Comparison of ENCODE assay signal across 8 cellular contexts in genomic region chr10:3755440-3756359, GRCh38. TPM values are rescaled to one million over a fixed set of nuclear protein-coding genes. Genes with fewer than 3 reads are reported as not detected.
A peak's percentile ranks its signal among the peaks of the same experiment; 100 is the strongest.
DNase-seq lines count a peak whose midpoint lies in the region; ATAC-seq, FAIRE-seq and TF ChIP-seq lines count a peak whose summit lies in the region.

No MANE protein-coding gene starts in this region.

- no peak for TF ChIP-seq RAD21 in HepG2 (CRISPR knock-in tag; IDR thresholded peaks at IDR 0.05)

- DNase-seq in A172 (ENCODE audit: low spot score) (peak; percentile 90), ELR (ENCODE audit: low read depth) (peak; percentile 48), mammary epithelial cell (no peak), HepG2 (ENCODE audit: low spot score) (peak; percentile 71), NCI-H345 (lab: John Stamatoyannopoulos, UW) (no peak), HEK293T (ENCODE audit: extremely low spot score) (no peak)
- no peak for DNase-seq in NK-92 treated with Interleukin-12 subunit alpha and Interleukin-12 subunit beta, amount 100 ng/mL, for 24 hours (lab: John Stamatoyannopoulos, UW)

- H3K27ac ChIP-seq in mammary epithelial cell (ENCODE audit: insufficient read depth, low read depth, low read length) (peak overlapping the region; percentile 93), HepG2 (ENCODE audit: extremely low read length, insufficient read depth, low read length) (no peak overlapping the region)

- H4K20me1 ChIP-seq in mammary epithelial cell (ENCODE audit: insufficient read depth, low read length) (no peaks in the 10 kb centered on the region), HepG2 (ENCODE audit: insufficient read depth, low read length) (no peaks in the 10 kb centered on the region)

- H3K36me3 ChIP-seq in mammary epithelial cell (ENCODE audit: insufficient read depth, low read length) = no peaks in the 10 kb centered on the region
- no peaks in the 10 kb centered on the region for H3K36me3 ChIP-seq in HepG2 (replicated peaks in 1 of 2; ENCODE audit: control insufficient read depth in 1 of 2, insufficient read depth in 2 of 2, low read length in 2 of 2)

- no peak for TF ChIP-seq EP300 in HepG2 (IDR thresholded peaks at IDR 0.05; ENCODE audit: low read depth in 2 of 2, low read length in 2 of 2)
- TF ChIP-seq EP300 in HepG2 (CRISPR knock-in tag; IDR thresholded peaks at IDR 0.05; ENCODE audit: borderline replicate concordance) = no peak

- CTCF ChIA-PET in mammary epithelial cell (lab: Charles Lee; ENCODE audit: low non-redundant PET) (no interaction called here), HepG2 (lab: Yijun Ruan, JAX; ENCODE audit: low intra/inter-chr PET ratio, low total read pairs) (no interaction called here), HEK293T (lab: Yijun Ruan, JAX) (interaction anchor here (1.4 kb wide), 1 partner anchor 8 kb away, joined by 3 read pairs; no protein-coding TSS in a partner anchor)

- no peak for TF ChIP-seq POLR2A in HepG2 (IDR thresholded peaks at IDR 0.05; ENCODE audit: insufficient read depth in 1 of 2, low read depth in 2 of 2, low read length in 2 of 2)

- H3K4me2 ChIP-seq in mammary epithelial cell (ENCODE audit: insufficient read depth, low read depth, low read length) (no peak overlapping the region), HepG2 (ENCODE audit: low read depth, low read length) (peak overlapping the region; percentile 69)

- TSS peak; percentile 46 for BruUV-seq in mammary epithelial cell (replicated peaks; lab: Mats Ljungman, UMichigan)
- no TSS peak for BruUV-seq in HepG2 (replicated peaks; lab: Mats Ljungman, UMichigan)

- intact Hi-C loops in mammary epithelial cell (cut with micrococcal nuclease) = loop anchor here (1.0 to 5.0 kb wide), 3 partner anchors 8 to 288 kb away; no protein-coding TSS in a partner anchor
- intact Hi-C loops in HepG2 (cut with micrococcal nuclease; ENCODE audit: unreplicated experiment) = no loop called here

- POLR2A ChIA-PET in HepG2 (lab: Yijun Ruan, JAX) = interaction anchor here (0.8 to 2.5 kb wide), 3 partner anchors 13 to 29 kb away, joined by 3 to 16 read pairs (median 3); partner anchors contain the start of gene KLF6
- POLR2A ChIA-PET in HEK293T (lab: Yijun Ruan, JAX) = interaction anchor here (1.2 to 2.7 kb wide), 2 partner anchors 20 to 29 kb away, joined by 3 to 20 read pairs; partner anchors contain the start of gene KLF6

- ATAC-seq in HepG2 = peak; percentile 89
- no peak for ATAC-seq in GM19397 (IDR thresholded peaks at IDR 0.05; ENCODE audit: unreplicated experiment)

- H3K9me3 ChIP-seq in mammary epithelial cell (replicated peaks; ENCODE audit: insufficient read depth, low read length) (no peaks in the 10 kb centered on the region), HepG2 (ENCODE audit: low read length) (no peaks in the 10 kb centered on the region)

- H3K4me1 ChIP-seq in mammary epithelial cell (ENCODE audit: insufficient read depth, low read length) = peaks cover 45% of the 10 kb centered on the region
- H3K4me1 ChIP-seq in HepG2 (ENCODE audit: insufficient read depth, low read length) = peaks cover 57% of the 10 kb centered on the region

- TF ChIP-seq CTCF in mammary epithelial cell (conservative IDR thresholded peaks at IDR 0.05 in 1 of 2, IDR thresholded peaks at IDR 0.05 in 1 of 2; ENCODE audit: extremely low read depth in 1 of 2, insufficient read depth in 1 of 2, low read depth in 1 of 2, low read length in 2 of 2) = no peak
- TF ChIP-seq CTCF in HepG2 (CRISPR knock-in tag; IDR thresholded peaks at IDR 0.05) = 0 out of 2 replicates have a peak, but pooled peaks have one; percentile 22

- no peaks in the 10 kb centered on the region for H3K79me2 ChIP-seq in mammary epithelial cell (ENCODE audit: insufficient read depth, low read length)
- no peaks in the 10 kb centered on the region for H3K79me2 ChIP-seq in HepG2 (ENCODE audit: insufficient read depth, low read length)

- WGBS in mammary epithelial cell (ENCODE audit: low coverage, missing lambda C conversion rate) = 94% methylated on average over 13 of the region's 14 CpGs
- 22% methylated on average over 14 of the region's 14 CpGs for WGBS in HepG2 (ENCODE audit: low lambda C conversion rate)

- FAIRE-seq in HepG2 (lab: Jason Lieb, UNC) = peak; percentile 59

- dilution Hi-C loops in mammary epithelial cell (cut with HindIII; ENCODE audit: low sequenced_read_pairs) = no loop called here

- H3K4me3 ChIP-seq in mammary epithelial cell (replicated peaks in 1 of 3; ENCODE audit: insufficient read depth in 1 of 3, low read depth in 2 of 3, low read length in 3 of 3) = no peak overlapping the region
- no peak overlapping the region for H3K4me3 ChIP-seq in HepG2 (replicated peaks in 1 of 3; ENCODE audit: insufficient read depth in 1 of 3, low read depth in 2 of 3, low read length in 3 of 3)

- H3K27me3 ChIP-seq in mammary epithelial cell (ENCODE audit: insufficient read depth, low read length) (no peaks in the 10 kb centered on the region), HepG2 (ENCODE audit: control insufficient read depth in 1 of 2, insufficient read depth in 2 of 2, low read length in 2 of 2) (peaks cover 0 to 11% of the 10 kb centered on the region in 2 experiments; a peak in 2 of 5 replicates)

- H3K9ac ChIP-seq in mammary epithelial cell (ENCODE audit: insufficient read depth, low read length) (peak overlapping the region; percentile 15), HepG2 (ENCODE audit: insufficient read depth, low read depth, low read length) (0 out of 2 replicates have a peak overlapping the region, but pooled peaks have one; percentile 6)

- in situ Hi-C loops in mammary epithelial cell (cut with MboI; ENCODE audit: low sequenced_read_pairs in 2 of 2) = no loop called here
- in situ Hi-C loops in HepG2 (cut with HindIII; ENCODE audit: extremely low pct_ligation_motif_present, low pct_unique_long_range_greater_than_20kb) = loop anchor here (25.0 kb wide), 1 partner anchor 518 kb away; no protein-coding TSS in a partner anchor

- no peak overlapping the region for H2AFZ ChIP-seq in mammary epithelial cell (ENCODE audit: low read depth, low read length)
- no peak overlapping the region for H2AFZ ChIP-seq in HepG2 (ENCODE audit: low read length)

TF ChIP-seq in HepG2, 621 proteins besides CTCF, POLR2A, EP300 and RAD21 (continues in another document):
- TF ChIP-seq ARID3A (IDR thresholded peaks at IDR 0.05; ENCODE audit: low read depth, low read length) = 0 out of 2 replicates have a peak, but pooled peaks have one; percentile 12

TF ChIP-seq in HEK293T, 16 proteins besides CTCF, POLR2A, EP300 and RAD21:
- TF ChIP-seq FOXK2 (IDR thresholded peaks at IDR 0.05) (no peak), HDGF (IDR thresholded peaks at IDR 0.05; ENCODE audit: borderline replicate concordance) (no peak), L3MBTL2 (conservative IDR thresholded peaks at IDR 0.05) (no peak), PKNOX1 (IDR thresholded peaks at IDR 0.05) (no peak), NFRKB (IDR thresholded peaks at IDR 0.05) (no peak), SP1 (IDR thresholded peaks at IDR 0.05) (no peak), ZNF384 (IDR thresholded peaks at IDR 0.05) (no peak), TARDBP (IDR thresholded peaks at IDR 0.05) (no peak), ELF4 (IDR thresholded peaks at IDR 0.05) (no peak), CTBP1 (IDR thresholded peaks at IDR 0.05; ENCODE audit: borderline replicate concordance) (no peak), ARNT (IDR thresholded peaks at IDR 0.05) (no peak), FOXA1 (IDR thresholded peaks at IDR 0.05) (no peak), BHLHE40 (IDR thresholded peaks at IDR 0.05; ENCODE audit: borderline replicate concordance) (no peak), FOXM1 (IDR thresholded peaks at IDR 0.05; ENCODE audit: borderline replicate concordance) (no peak), SUZ12 (IDR thresholded peaks at IDR 0.05) (no peak), LEF1 (IDR thresholded peaks at IDR 0.05; ENCODE audit: borderline replicate concordance) (no peak)

RNA-seq across cellular contexts. Expression of gene KLF6, which starts 29.3 kb away (rescaled TPM):
- total RNA-seq in A172 (2014; rRNA removed; shearing (Covaris generic)) = 20.3 and 20.4 TPM in 2 replicates
- total RNA-seq in mammary epithelial cell (100 to 1,000 TPM in 1 of 2 donors, 10 to 100 TPM in 1; 95.4 to 268 TPM), HepG2 (2016; rRNA removed; fragmentation: Illumina TruSeq; extraction: Trizol) (13.5 and 27.0 TPM in 2 replicates)
- polyA plus RNA-seq in mammary epithelial cell (125 TPM), HepG2 (2011; rRNA removed) (71.9 and 75.4 TPM in 2 replicates)
- polyA minus RNA-seq in mammary epithelial cell = 330 TPM
- 17.4 and 21.1 TPM in 2 replicates for total RNA-seq in HepG2 (2016; cell fraction: cytosol; rRNA removed; fragmentation: Illumina TruSeq; extraction: Trizol; ENCODE audit: low read depth)
- total RNA-seq in HepG2 (2016; cell fraction: insoluble cytoplasmic fraction; rRNA removed; fragmentation: Illumina TruSeq; extraction: Trizol) = 13.7 and 28.9 TPM in 2 replicates
- 23.0 and 29.0 TPM in 2 replicates for total RNA-seq in HepG2 (2016; cell fraction: membrane; rRNA removed; fragmentation: Illumina TruSeq; extraction: Trizol)
- total RNA-seq in HepG2 (2016; cell fraction: nucleus; rRNA removed; fragmentation: Illumina TruSeq; extraction: Trizol) = 106 and 113 TPM in 2 replicates
- 35.6 and 36.3 TPM in 2 replicates for polyA plus RNA-seq in HepG2 (2011; cell fraction: cytosol; rRNA removed)
- 201 and 233 TPM in 2 replicates for polyA plus RNA-seq in HepG2 (2011; cell fraction: nucleus; rRNA removed)
- polyA plus RNA-seq in HepG2 (2012) = 28.6 and 64.6 TPM in 2 replicates
- 2.8 and 3.6 TPM in 2 replicates for polyA plus RNA-seq in HepG2 (2016; cell fraction: cytosol; fragmentation: Illumina TruSeq; extraction: Trizol; ENCODE audit: low read depth)
- polyA plus RNA-seq in HepG2 (2016; cell fraction: insoluble cytoplasmic fraction; fragmentation: Illumina TruSeq; extraction: Trizol; ENCODE audit: low read depth) = 25.4 and 29.8 TPM in 2 replicates
- 11.0 and 14.7 TPM in 2 replicates for polyA plus RNA-seq in HepG2 (2016; cell fraction: membrane; fragmentation: Illumina TruSeq; extraction: Trizol; ENCODE audit: low read depth)
- 165 and 176 TPM in 2 replicates for polyA plus RNA-seq in HepG2 (2016; cell fraction: nucleus; fragmentation: Illumina TruSeq; extraction: Trizol; ENCODE audit: insufficient read depth, low read depth)
- polyA minus RNA-seq in HepG2 (2011; rRNA and poly(A)+ RNA removed; ENCODE audit: low replicate concordance) = 46.3 and 318 TPM in 2 replicates
- 50.8 and 67.4 TPM in 2 replicates for polyA minus RNA-seq in HepG2 (2011; cell fraction: cytosol; rRNA and poly(A)+ RNA removed)
- 544 and 615 TPM in 2 replicates for polyA minus RNA-seq in HepG2 (2011; cell fraction: nucleus; rRNA and poly(A)+ RNA removed)

Comparison
In these comparisons a context has a peak if more than half of its experiments do, and no peak if none do; other contexts are left out.
1. DNase-seq: peak in A172 (single experiment), ELR (single experiment) and HepG2 (single experiment); none in mammary epithelial cell (single experiment), NCI-H345 (single experiment), NK-92 treated with Interleukin-12 subunit alpha and Interleukin-12 subunit beta, amount 100 ng/mL, for 24 hours (single experiment) and HEK293T (single experiment).